Comparison of ENCODE assay signal across 12 cellular contexts in genomic region chr11:35622070-35622469, GRCh38. TPM values are rescaled to one million over a fixed set of nuclear protein-coding genes. Genes with fewer than 3 reads are reported as not detected.
DNase-seq lines count a peak whose midpoint lies in the region; ATAC-seq and TF ChIP-seq lines count a peak whose summit lies in the region.
"Had no signal": no experiment of that assay in that cellular context is flagged by ENCODE, and none has a peak within 500 bp of the region (broad histone marks: within the 10 kb centered on the region; RNA-seq: fewer than 3 reads in every experiment).

No MANE protein-coding gene starts in this region.

- no peaks in the 10 kb centered on the region for H4K20me1 ChIP-seq in GM23248 (ENCODE audit: insufficient read depth)

- peaks cover 38% of the 10 kb centered on the region for H3F3A ChIP-seq in GM23248 (ENCODE audit: insufficient read depth)

- H3K4me3 ChIP-seq in GM23248 (peak overlapping the region; percentile 26; the same call in 1 of the 2 replicates), SK-N-MC (peak overlapping the region; percentile 46), fibroblast of mammary gland (ENCODE audit: control insufficient read depth, low read depth, low read length) (no peak overlapping the region)
- no peak overlapping the region for H3K4me3 ChIP-seq in naive thymus-derived CD4-positive, alpha-beta T cell (ENCODE audit: low read length)

- in situ Hi-C loops in GM23248 (cut with MboI): loop anchor here (25.0 kb wide), 1 partner anchor 515 kb away; no protein-coding TSS in a partner anchor

- no peaks in the 10 kb centered on the region for H3K27me3 ChIP-seq in GM23248 (replicated peaks; ENCODE audit: insufficient read depth)
- H3K27me3 ChIP-seq in naive thymus-derived CD4-positive, alpha-beta T cell (ENCODE audit: control insufficient read depth in 2 of 2, insufficient read depth in 2 of 2, low read length in 2 of 2): peaks cover 0 to 7% of the 10 kb centered on the region in 2 donors

- peak overlapping the region; percentile 43 for H3K4me2 ChIP-seq in GM23248 (ENCODE audit: unreplicated experiment)

- CTCF ChIA-PET in naive thymus-derived CD4-positive, alpha-beta T cell (lab: Charles Lee): interaction anchor here (0.6 kb wide), 1 partner anchor 19 kb away, joined by 4 read pairs; no protein-coding TSS in a partner anchor

- no peak overlapping the region for H2AFZ ChIP-seq in GM23248

- peak overlapping the region; percentile 54 for H3K4me3 Mint-ChIP-seq in osteocyte (ENCODE audit: unreplicated experiment)
- no peak overlapping the region for H3K4me3 Mint-ChIP-seq in naive thymus-derived CD4-positive, alpha-beta T cell

- peaks cover 40% of the 10 kb centered on the region for H3K4me1 ChIP-seq in GM23248 (ENCODE audit: insufficient read depth)
- peaks cover 0 to 18% of the 10 kb centered on the region in 2 donors for H3K4me1 ChIP-seq in naive thymus-derived CD4-positive, alpha-beta T cell (ENCODE audit: control insufficient read depth in 2 of 2, insufficient read depth in 2 of 2, low read length in 2 of 2)

- POLR2A ChIA-PET in naive thymus-derived CD4-positive, alpha-beta T cell (lab: Charles Lee): no interaction called here

- no peak for ATAC-seq in activated naive CD4-positive, alpha-beta T cell treated with anti-CD3 and anti-CD28 coated beads, Interleukin-2, amount 50 U/mL, for 72 hours
- no peak for ATAC-seq in HG03469 (IDR thresholded peaks at IDR 0.05; ENCODE audit: unreplicated experiment)
- ATAC-seq in naive thymus-derived CD4-positive, alpha-beta T cell: no peak
- ATAC-seq in HG02759 (IDR thresholded peaks at IDR 0.05; ENCODE audit: unreplicated experiment): no peak
- ATAC-seq: activated CD4-positive, CD25-positive, alpha-beta regulatory T cell treated with anti-CD3 and anti-CD28 coated beads, Interleukin-2, amount 50 U/mL, for 24 hours had no signal

- no peaks in the 10 kb centered on the region for H3K9me2 ChIP-seq in GM23248 (ENCODE audit: insufficient read depth)

- H3K9me3 ChIP-seq in GM23248 (ENCODE audit: low read depth): no peaks in the 10 kb centered on the region
- H3K9me3 ChIP-seq in SK-N-MC (ENCODE audit: low read depth, low read length): no peaks in the 10 kb centered on the region
- H3K9me3 ChIP-seq in naive thymus-derived CD4-positive, alpha-beta T cell (ENCODE audit: control insufficient read depth in 2 of 3, low read length in 3 of 3): no peaks in the 10 kb centered on the region

- TF ChIP-seq CTCF in fibroblast of mammary gland (conservative IDR thresholded peaks at IDR 0.05; ENCODE audit: control insufficient read depth, insufficient read depth, low read depth, low read length) (no peak), osteocyte (IDR thresholded peaks at IDR 0.05) (no peak)

- intact Hi-C loops in naive thymus-derived CD4-positive, alpha-beta T cell (cut with micrococcal nuclease): no loop called here

- H3K9ac ChIP-seq in GM23248: no peak overlapping the region
- no peak overlapping the region for H3K9ac ChIP-seq in SK-N-MC (ENCODE audit: insufficient read length)

- no peaks in the 10 kb centered on the region for H3K27me3 Mint-ChIP-seq in osteocyte (ENCODE audit: unreplicated experiment)
- H3K27me3 Mint-ChIP-seq in naive thymus-derived CD4-positive, alpha-beta T cell: peaks cover 70 to 74% (median 72%) of the 10 kb centered on the region in 5 donors

- H3K36me3 Mint-ChIP-seq in osteocyte (ENCODE audit: unreplicated experiment): no peaks in the 10 kb centered on the region
- peaks cover 0 to 6% of the 10 kb centered on the region in 2 donors for H3K36me3 Mint-ChIP-seq in activated naive CD4-positive, alpha-beta T cell treated with anti-CD3 and anti-CD28 coated beads, Interleukin-2, amount 50 U/mL, for 72 hours
- H3K36me3 Mint-ChIP-seq in naive thymus-derived CD4-positive, alpha-beta T cell: no peaks in the 10 kb centered on the region
- H3K36me3 Mint-ChIP-seq: activated naive CD4-positive, alpha-beta T cell treated with anti-CD3 and anti-CD28 coated beads, Interleukin-2, amount 50 U/mL, for 24 hours had no signal

- H3K4me1 Mint-ChIP-seq in osteocyte (ENCODE audit: unreplicated experiment): peaks cover 73% of the 10 kb centered on the region
- H3K4me1 Mint-ChIP-seq in naive thymus-derived CD4-positive, alpha-beta T cell: peaks cover 0 to 18% (median 12%) of the 10 kb centered on the region in 7 donors

- H3K36me3 ChIP-seq in GM23248 (ENCODE audit: low read depth) (no peaks in the 10 kb centered on the region), SK-N-MC (ENCODE audit: insufficient read depth, low read length) (no peaks in the 10 kb centered on the region)
- H3K36me3 ChIP-seq in naive thymus-derived CD4-positive, alpha-beta T cell (ENCODE audit: control insufficient read depth in 2 of 3, insufficient read depth in 3 of 3, low read length in 3 of 3): no peaks in the 10 kb centered on the region

- H3K27ac ChIP-seq in GM23248 (peak overlapping the region; percentile 19; the same call in 1 of the 2 replicates), SK-N-MC (no peak overlapping the region; the same call in 1 of the 2 replicates)
- no peak overlapping the region for H3K27ac ChIP-seq in naive thymus-derived CD4-positive, alpha-beta T cell (ENCODE audit: low read depth, low read length)

- H3K9me3 Mint-ChIP-seq in osteocyte (ENCODE audit: unreplicated experiment): no peaks in the 10 kb centered on the region
- no peaks in the 10 kb centered on the region for H3K9me3 Mint-ChIP-seq in activated naive CD4-positive, alpha-beta T cell treated with anti-CD3 and anti-CD28 coated beads, Interleukin-2, amount 50 U/mL, for 72 hours
- no peaks in the 10 kb centered on the region for H3K9me3 Mint-ChIP-seq in naive thymus-derived CD4-positive, alpha-beta T cell
- H3K9me3 Mint-ChIP-seq: activated naive CD4-positive, alpha-beta T cell treated with anti-CD3 and anti-CD28 coated beads, Interleukin-2, amount 50 U/mL, for 24 hours had no signal

- peaks cover 19% of the 10 kb centered on the region for H3K79me2 ChIP-seq in GM23248 (ENCODE audit: insufficient read depth)

- DNase-seq in GM23248 (peak; percentile 81), SK-N-MC (ENCODE audit: low read depth, low spot score) (no peak), fibroblast of mammary gland (ENCODE audit: low read depth) (peak; percentile 62), osteocyte (ENCODE audit: extremely low spot score, unreplicated experiment) (no peak)
- DNase-seq in activated naive CD4-positive, alpha-beta T cell treated with anti-CD3 and anti-CD28 coated beads, Interleukin-2, amount 50 U/mL, for 72 hours (ENCODE audit: low spot score in 2 of 2): no peak
- DNase-seq in naive thymus-derived CD4-positive, alpha-beta T cell: no peak
- DNase-seq: GF-D8; stimulated activated CD4-positive, alpha-beta T cell treated with anti-CD3 and anti-CD28 coated beads, Interleukin-4, amount 100 ng/mL, for 24 hours had no signal

- 19 to 25% methylated on average over 3 of the region's 3 CpGs for WGBS in GM23248 (ENCODE audit: low coverage in 1 of 2, low lambda C conversion rate in 2 of 2, missing lambda C conversion rate in 2 of 2), 2 experiments

- H3K27ac Mint-ChIP-seq in osteocyte (ENCODE audit: unreplicated experiment): peak overlapping the region; percentile 84
- no peak overlapping the region for H3K27ac Mint-ChIP-seq in activated naive CD4-positive, alpha-beta T cell treated with anti-CD3 and anti-CD28 coated beads, Interleukin-2, amount 50 U/mL, for 72 hours
- H3K27ac Mint-ChIP-seq in naive thymus-derived CD4-positive, alpha-beta T cell: peak overlapping the region in 1 of 9 donors; percentile 3
- H3K27ac Mint-ChIP-seq: activated naive CD4-positive, alpha-beta T cell treated with anti-CD3 and anti-CD28 coated beads, Interleukin-2, amount 50 U/mL, for 24 hours had no signal

RNA-seq across cellular contexts. Expression of gene FJX1, which starts 3.8 kb away (rescaled TPM):
- 30.9 and 37.0 TPM in 2 replicates for total RNA-seq in GM23248 (2014; rRNA removed; shearing (Covaris generic))
- polyA plus RNA-seq in GM23248 (2016; fragmentation: Nextera tagmentation; extraction: Ambion mirVana): 12.4 and 12.5 TPM in 2 replicates
- 20.2 and 21.6 TPM in 2 replicates for total RNA-seq in osteocyte
- total RNA-seq in activated naive CD4-positive, alpha-beta T cell treated with anti-CD3 and anti-CD28 coated beads, Interleukin-2, amount 50 U/mL, for 72 hours: under 1 TPM in 1 of 2 donors, not detected in 1; 0.91 TPM
- under 1 TPM in 1 of 5 experiments, not detected in 4; 0.15 TPM for total RNA-seq in naive thymus-derived CD4-positive, alpha-beta T cell
- polyA plus RNA-seq in naive thymus-derived CD4-positive, alpha-beta T cell: not detected

RNA-seq across cellular contexts. Expression of gene TRIM44, which starts 40.5 kb away (rescaled TPM):
- 17.3 and 37.1 TPM in 2 replicates for total RNA-seq in GM23248 (2014; rRNA removed; shearing (Covaris generic))
- polyA plus RNA-seq in GM23248 (2016; fragmentation: Nextera tagmentation; extraction: Ambion mirVana): 27.6 and 32.2 TPM in 2 replicates
- total RNA-seq in osteocyte: 73.5 and 79.9 TPM in 2 replicates
- 10 to 100 TPM; 17.5 to 34.9 TPM for total RNA-seq in activated naive CD4-positive, alpha-beta T cell treated with anti-CD3 and anti-CD28 coated beads, Interleukin-2, amount 50 U/mL, for 72 hours
- total RNA-seq in naive thymus-derived CD4-positive, alpha-beta T cell: 10 to 100 TPM; 35.7 to 60.8 (median 58.6) TPM
- 10 to 100 TPM; 50.2 to 60.1 TPM for polyA plus RNA-seq in naive thymus-derived CD4-positive, alpha-beta T cell

Comparison
In these comparisons a context has a peak if more than half of its experiments do, and no peak if none do; other contexts are left out.
1. DNase-seq: peak in GM23248 (single experiment) and fibroblast of mammary gland (single experiment); none in SK-N-MC (single experiment), osteocyte (single experiment), activated naive CD4-positive, alpha-beta T cell treated with anti-CD3 and anti-CD28 coated beads, Interleukin-2, amount 50 U/mL, for 72 hours (0 of 2) and naive thymus-derived CD4-positive, alpha-beta T cell (0 of 9).
2. H3K4me3 ChIP-seq: peak in GM23248 (single experiment) and SK-N-MC (single experiment); none in fibroblast of mammary gland (single experiment) and naive thymus-derived CD4-positive, alpha-beta T cell (single experiment).
3. RNA of gene FJX1, which starts 3.8 kb away (total RNA-seq): 30.9 to 37.0 TPM in GM23248 and 20.2 to 21.6 TPM in osteocyte; 0.91 TPM in activated naive CD4-positive, alpha-beta T cell treated with anti-CD3 and anti-CD28 coated beads, Interleukin-2, amount 50 U/mL, for 72 hours and 0.15 TPM in naive thymus-derived CD4-positive, alpha-beta T cell; every median in the first group is over 10 times any median in the second.